In the genomic region with DNA sequence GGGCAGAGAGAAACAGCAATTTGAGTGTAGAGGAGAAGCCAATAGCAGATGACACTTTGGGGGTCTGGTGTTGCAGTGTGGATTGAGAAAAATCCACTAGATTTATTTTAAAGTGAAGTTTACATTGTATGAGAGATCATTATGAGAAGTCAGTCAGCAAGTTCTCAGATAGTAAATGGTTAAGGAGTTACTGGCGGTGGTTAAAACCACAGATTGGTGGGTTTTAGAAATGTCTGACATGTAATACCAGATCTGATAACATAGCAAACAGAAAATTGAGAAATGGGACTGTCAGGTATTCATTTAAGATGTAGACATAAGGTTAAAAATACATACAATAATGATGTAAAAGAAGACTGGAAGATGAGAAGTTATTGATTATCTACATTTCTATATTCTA, we compare ENCODE assay signal across 9 cellular contexts. TPM values are rescaled to one million over a fixed set of nuclear protein-coding genes. Genes with fewer than 3 reads are reported as not detected.
DNase-seq lines count a peak whose midpoint lies in the region; ATAC-seq and TF ChIP-seq lines count a peak whose summit lies in the region.
"Had no signal": no experiment of that assay in that cellular context is flagged by ENCODE, and none has a peak within 500 bp of the region (broad histone marks: within the 10 kb centered on the region; RNA-seq: fewer than 3 reads in every experiment).

No MANE protein-coding gene starts in this region.

- no peak overlapping the region for H3K4me3 Mint-ChIP-seq in activated naive CD4-positive, alpha-beta T cell treated with anti-CD3 and anti-CD28 coated beads, Interleukin-2, amount 50 U/mL, for 24 hours
- H3K4me3 Mint-ChIP-seq in stimulated activated memory B cell treated with anti-CD40 and anti-IgM and Interleukin-4, amounts not matched to agents 10 μg/mL and 1 μg/mL and 100 μg/mL, for 72 hours, result no peak overlapping the region

- H3K27me3 ChIP-seq in Peyer's patch, result no peaks in the 10 kb centered on the region

- no peak for TF ChIP-seq POLR2A in NB4 (IDR thresholded peaks at IDR 0.05; ENCODE audit: extremely low read depth, insufficient read length)
- no peak for TF ChIP-seq POLR2A in Peyer's patch (IDR thresholded peaks at IDR 0.05)

- peaks cover 10% of the 10 kb centered on the region for H3K36me3 Mint-ChIP-seq in activated naive CD4-positive, alpha-beta T cell treated with anti-CD3 and anti-CD28 coated beads, Interleukin-2, amount 50 U/mL, for 24 hours
- H3K36me3 Mint-ChIP-seq in stimulated activated memory B cell treated with anti-CD40 and anti-IgM and Interleukin-4, amounts not matched to agents 10 μg/mL and 1 μg/mL and 100 μg/mL, for 72 hours, result peaks cover 13% of the 10 kb centered on the region

- no peak overlapping the region for H3K27ac ChIP-seq in Peyer's patch

- no peaks in the 10 kb centered on the region for H3K9me3 Mint-ChIP-seq in activated naive CD4-positive, alpha-beta T cell treated with anti-CD3 and anti-CD28 coated beads, Interleukin-2, amount 50 U/mL, for 24 hours
- no peaks in the 10 kb centered on the region for H3K9me3 Mint-ChIP-seq in stimulated activated memory B cell treated with anti-CD40 and anti-IgM and Interleukin-4, amounts not matched to agents 10 μg/mL and 1 μg/mL and 100 μg/mL, for 72 hours

- peaks cover 0 to 6% (median 0%) of the 10 kb centered on the region in 3 donors for H3K36me3 ChIP-seq in Peyer's patch

- H3K4me1 Mint-ChIP-seq in activated naive CD4-positive, alpha-beta T cell treated with anti-CD3 and anti-CD28 coated beads, Interleukin-2, amount 50 U/mL, for 24 hours, result peaks cover 90% of the 10 kb centered on the region
- peaks cover 36% of the 10 kb centered on the region for H3K4me1 Mint-ChIP-seq in stimulated activated memory B cell treated with anti-CD40 and anti-IgM and Interleukin-4, amounts not matched to agents 10 μg/mL and 1 μg/mL and 100 μg/mL, for 72 hours

- peak; percentile 66 for ATAC-seq in HG02938 (IDR thresholded peaks at IDR 0.05; ENCODE audit: unreplicated experiment)
- ATAC-seq in stimulated activated memory B cell treated with anti-CD40 and anti-IgM and Interleukin-4, amounts not matched to agents 10 μg/mL and 1 μg/mL and 100 μg/mL, for 72 hours, result no peak

- no peak for DNase-seq in activated naive CD4-positive, alpha-beta T cell treated with anti-CD3 and anti-CD28 coated beads, Interleukin-2, amount 50 U/mL, for 16 hours
- DNase-seq in NB4 (ENCODE audit: low read depth) (peak; percentile 37), Peyer's patch (no peak), NCI-H1694 treated with DMSO at 0.1 percent for 48 hours (lab: John Stamatoyannopoulos, UW) (no peak)
- no peak for DNase-seq in stimulated activated CD4-positive, alpha-beta T cell treated with anti-CD3 and anti-CD28 coated beads, Interleukin-4, amount 100 ng/mL, for 4 hours
- DNase-seq: activated naive CD4-positive, alpha-beta T cell had no signal

- H3K4me3 ChIP-seq in NB4 (ENCODE audit: low read depth, low read length), result no peak overlapping the region
- no peak overlapping the region for H3K4me3 ChIP-seq in Peyer's patch

- peaks cover 0 to 24% (median 2%) of the 10 kb centered on the region in 4 donors for H3K4me1 ChIP-seq in Peyer's patch

- peak overlapping the region; percentile 12 for H3K27ac Mint-ChIP-seq in activated naive CD4-positive, alpha-beta T cell treated with anti-CD3 and anti-CD28 coated beads, Interleukin-2, amount 50 U/mL, for 24 hours
- H3K27ac Mint-ChIP-seq in stimulated activated memory B cell treated with anti-CD40 and anti-IgM and Interleukin-4, amounts not matched to agents 10 μg/mL and 1 μg/mL and 100 μg/mL, for 72 hours, result peak overlapping the region; percentile 7

- no peaks in the 10 kb centered on the region for H3K9me3 ChIP-seq in Peyer's patch

- TF ChIP-seq CTCF in NB4 (IDR thresholded peaks at IDR 0.05; ENCODE audit: low read depth, low read length), result no peak
- no peak for TF ChIP-seq CTCF in Peyer's patch (IDR thresholded peaks at IDR 0.05)

- no peaks in the 10 kb centered on the region for H3K27me3 Mint-ChIP-seq in activated naive CD4-positive, alpha-beta T cell treated with anti-CD3 and anti-CD28 coated beads, Interleukin-2, amount 50 U/mL, for 24 hours
- no peaks in the 10 kb centered on the region for H3K27me3 Mint-ChIP-seq in stimulated activated memory B cell treated with anti-CD40 and anti-IgM and Interleukin-4, amounts not matched to agents 10 μg/mL and 1 μg/mL and 100 μg/mL, for 72 hours

RNA-seq across cellular contexts. Expression of gene ABHD13, which starts 7.2 kb away (rescaled TPM):
- 10 to 100 TPM in 2 of 4 donors, 1 to 10 TPM in 2; 5.8 to 14.9 (median 10.0) TPM for total RNA-seq in Peyer's patch

RNA-seq across cellular contexts. Expression of gene LIG4, which starts 10.1 kb away (rescaled TPM):
- total RNA-seq in Peyer's patch, result 10 to 100 TPM in 2 of 4 donors, 1 to 10 TPM in 2; 4.1 to 12.3 (median 10.6) TPM

RNA-seq across cellular contexts. Expression of gene TNFSF13B, which starts 44.1 kb away (rescaled TPM):
- total RNA-seq in Peyer's patch, result 10 to 100 TPM in 3 of 4 donors, 1 to 10 TPM in 1; 7.9 to 32.2 (median 12.0) TPM
